ENCODE assay signal across 17 cellular contexts in genomic region chr2:31088516-31089195, GRCh38.
"Had no signal": no experiment of that assay in that cellular context is flagged by ENCODE, and none has a peak within 500 bp of the region (broad histone marks: within the 10 kb centered on the region; RNA-seq: fewer than 3 reads in every experiment).

No MANE protein-coding gene starts in this region.

- ATAC-seq: esophagus mucosa, gastrocnemius medialis, left colon, left ventricle myocardium superior, pancreas, right cardiac atrium had no signal

- H3K4me1 ChIP-seq: gastrocnemius medialis, pancreas had no signal

- H3K27ac ChIP-seq: gastrocnemius medialis, pancreas had no signal

- H3K9me3 ChIP-seq: gastrocnemius medialis, pancreas had no signal

- H3K27me3 ChIP-seq: gastrocnemius medialis, pancreas had no signal

- DNase-seq: effector memory CD4-positive, alpha-beta T cell; gastrocnemius medialis; glutamatergic neuron; islet precursor cell; left colon; left ventricle myocardium superior; mesendoderm; naive B cell; occipital lobe; pancreas; right cardiac atrium; small intestine; stimulated activated CD4-positive, alpha-beta T cell treated with anti-CD3 and anti-CD28 coated beads, Interleukin-12 subunit alpha, Interleukin-12 subunit beta, amount 100 ng/mL, for 4 hours; stimulated activated naive CD4-positive, alpha-beta T cell treated with Interleukin-2 at 50 U/mL for 16 hours; trophoblast cell had no signal

- H3K36me3 ChIP-seq: gastrocnemius medialis, pancreas had no signal

- H3K4me3 ChIP-seq: gastrocnemius medialis, lung, pancreas had no signal
